Comparison of ENCODE assay signal across 30 cellular contexts in the genomic region with DNA sequence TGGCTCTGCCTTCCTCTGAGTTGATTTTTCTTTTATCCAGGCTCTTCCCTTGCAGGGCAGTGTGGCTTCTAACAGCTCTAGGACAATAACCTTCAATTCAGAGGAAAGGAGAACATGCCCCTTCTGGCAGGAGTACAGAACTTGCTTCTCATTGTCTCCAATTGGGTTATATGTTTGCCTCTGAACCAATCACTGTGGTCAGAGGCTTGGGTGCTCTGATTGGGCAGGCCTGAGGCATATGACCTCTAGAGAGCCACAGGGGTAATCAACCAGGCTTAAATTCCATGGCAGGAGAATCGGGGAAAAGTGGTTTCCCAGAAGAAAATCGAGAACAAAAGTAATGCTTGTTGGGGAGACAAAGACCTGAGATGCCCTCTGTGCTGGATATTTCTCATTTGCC.
A peak's percentile ranks its signal among the peaks of the same experiment; 100 is the strongest.
DNase-seq lines count a peak whose midpoint lies in the region; ATAC-seq and TF ChIP-seq lines count a peak whose summit lies in the region.
"Had no signal": no experiment of that assay in that cellular context is flagged by ENCODE, and none has a peak within 500 bp of the region (broad histone marks: within the 10 kb centered on the region; RNA-seq: fewer than 3 reads in every experiment).

No MANE protein-coding gene starts in this region.

- H3K9me3 ChIP-seq in psoas muscle: no peaks in the 10 kb centered on the region
- H3K9me3 ChIP-seq: Peyer's patch, thoracic aorta, uterus had no signal

- H3K36me3 ChIP-seq in psoas muscle (ENCODE audit: insufficient read depth in 1 of 2, low read depth in 1 of 2) (no peaks in the 10 kb centered on the region), H7 (replicated peaks; ENCODE audit: control insufficient read depth, insufficient read depth, low read length) (no peaks in the 10 kb centered on the region)
- H3K36me3 ChIP-seq: Peyer's patch, thoracic aorta, uterus had no signal

- H3K27ac ChIP-seq in cingulate gyrus (ENCODE audit: low read depth, low read length): peak overlapping the region; percentile 10
- H3K27ac ChIP-seq in psoas muscle: peak overlapping the region; percentile 55
- H3K27ac ChIP-seq: Peyer's patch, thoracic aorta, uterus had no signal

- no peak for TF ChIP-seq CTCF in psoas muscle (IDR thresholded peaks at IDR 0.05)

- WGBS in psoas muscle, 3 donors: 72 to 93% (median 88%) methylated on average over 2 of the region's 2 CpGs

- DNase-seq in H4 (ENCODE audit: low spot score): peak; percentile 14
- peak; percentile 16 for DNase-seq in M059J (ENCODE audit: low read depth)
- DNase-seq in psoas muscle: no peak
- DNase-seq in NCI-H1417 (lab: John Stamatoyannopoulos, UW): no peak
- DNase-seq in H7: no peak
- DNase-seq in DMS 273 (lab: John Stamatoyannopoulos, UW; ENCODE audit: unreplicated experiment): no peak
- DNase-seq: activated CD4-positive, alpha-beta T cell treated with anti-CD3 and anti-CD28 coated beads for 36 hours; activated CD8-positive, alpha-beta T cell treated with anti-CD3 and anti-CD28 coated beads, Interleukin-2, amount 10 ng/mL, durations not matched to agents 7 days and 5 days; activated naive CD4-positive, alpha-beta T cell treated with anti-CD3 and anti-CD28 coated beads, Interleukin-2, amount 50 U/mL, for 16 hours; CD4-positive, alpha-beta memory T cell; effector CD4-positive, alpha-beta T cell; H9; hippocampal formation; immature natural killer cell; left colon; mammary epithelial cell; MM.1S; NCI-H1436 treated with DMSO at 0.1 percent for 48 hours; NCI-H2081 treated with DMSO at 0.1 percent for 48 hours; NCI-H226; NCI-H526 treated with DMSO at 0.1 percent for 48 hours; nephron progenitor cell; Peyer's patch; SHP77 treated with DMSO at 0.1 percent for 48 hours; stimulated activated naive CD4-positive, alpha-beta T cell treated with Interleukin-2 at 50 U/mL for 16 hours; SW 1271; uterus had no signal

- intact Hi-C loops in psoas muscle (cut with DNase I): no loop called here

- H3K4me3 ChIP-seq in psoas muscle: no peak overlapping the region
- H3K4me3 ChIP-seq in H7 (ENCODE audit: insufficient read depth, low read depth, low read length): no peak overlapping the region
- H3K4me3 ChIP-seq: Peyer's patch, thoracic aorta, uterus had no signal

- H3K4me1 ChIP-seq in psoas muscle: peaks cover 20% of the 10 kb centered on the region
- H3K4me1 ChIP-seq: Peyer's patch, uterus had no signal

- H3K27me3 ChIP-seq in psoas muscle (ENCODE audit: insufficient read depth in 3 of 3, low read length in 2 of 3): no peaks in the 10 kb centered on the region
- no peaks in the 10 kb centered on the region for H3K27me3 ChIP-seq in H7 (ENCODE audit: control insufficient read depth, insufficient read depth, low read length)
- H3K27me3 ChIP-seq: Peyer's patch, uterus had no signal

- no peak for ATAC-seq in psoas muscle
- ATAC-seq in HG03045 (IDR thresholded peaks at IDR 0.05; ENCODE audit: unreplicated experiment): no peak
- ATAC-seq: activated CD4-positive, alpha-beta T cell treated with anti-CD3 and anti-CD28 coated beads for 36 hours; activated CD8-positive, alpha-beta T cell treated with anti-CD3 and anti-CD28 coated beads, Interleukin-2, amount 10 ng/mL, durations not matched to agents 7 days and 5 days; left colon had no signal

Comparison
In these comparisons a context has a peak if more than half of its experiments do, and no peak if none do; other contexts are left out.
1. DNase-seq: peak in H4 (single experiment) and M059J (single experiment); none in psoas muscle (0 of 2), NCI-H1417 (0 of 3), H7 (single experiment) and DMS 273 (single experiment).